ENCODE assay signal across 10 cellular contexts in genomic region chr9:107883496-107884120, GRCh38.
A peak's percentile ranks its signal among the peaks of the same experiment; 100 is the strongest.
DNase-seq lines count a peak whose midpoint lies in the region; ATAC-seq and TF ChIP-seq lines count a peak whose summit lies in the region.
"Had no signal": no experiment of that assay in that cellular context is flagged by ENCODE, and none has a peak within 500 bp of the region (broad histone marks: within the 10 kb centered on the region; RNA-seq: fewer than 3 reads in every experiment).

No MANE protein-coding gene starts in this region.

- no peak overlapping the region for H3K4me2 ChIP-seq in PC-9

- no peaks in the 10 kb centered on the region for H3F3A ChIP-seq in PC-9 (ENCODE audit: insufficient read depth, low read depth)

- POLR2A ChIA-PET in PC-9 (lab: Charles Lee; ENCODE audit: unreplicated experiment), result no interaction called here

- H3K27ac ChIP-seq in PC-9, result no peak overlapping the region
- H3K27ac ChIP-seq: vagina had no signal

- H3K4me1 ChIP-seq in PC-9 (replicated peaks; ENCODE audit: insufficient read depth), result peaks cover 13% of the 10 kb centered on the region
- H3K4me1 ChIP-seq: vagina had no signal

- H3K9me3 Mint-ChIP-seq in stimulated activated memory B cell treated with anti-CD40 and anti-IgM and Interleukin-4, amounts not matched to agents 10 μg/mL and 1 μg/mL and 100 μg/mL, for 72 hours, result no peaks in the 10 kb centered on the region

- H3K36me3 ChIP-seq in PC-9 (ENCODE audit: low read depth), result no peaks in the 10 kb centered on the region
- H3K36me3 ChIP-seq: vagina had no signal

- H3K4me1 Mint-ChIP-seq in stimulated activated memory B cell treated with anti-CD40 and anti-IgM and Interleukin-4, amounts not matched to agents 10 μg/mL and 1 μg/mL and 100 μg/mL, for 72 hours, result peaks cover 24% of the 10 kb centered on the region

- H3K9me2 ChIP-seq in PC-9 (ENCODE audit: insufficient read depth), result no peaks in the 10 kb centered on the region

- ATAC-seq in GM19035 (IDR thresholded peaks at IDR 0.05; ENCODE audit: unreplicated experiment) (peak; percentile 92), HG02610 (IDR thresholded peaks at IDR 0.05; ENCODE audit: unreplicated experiment) (peak; percentile 86), HG03558 (IDR thresholded peaks at IDR 0.05; ENCODE audit: extremely low read depth, unreplicated experiment) (peak; percentile 93)
- peak; percentile 95 for ATAC-seq in stimulated activated memory B cell treated with anti-CD40 and anti-IgM and Interleukin-4, amounts not matched to agents 10 μg/mL and 1 μg/mL and 100 μg/mL, for 72 hours

- H3K36me3 Mint-ChIP-seq in stimulated activated memory B cell treated with anti-CD40 and anti-IgM and Interleukin-4, amounts not matched to agents 10 μg/mL and 1 μg/mL and 100 μg/mL, for 72 hours, result no peaks in the 10 kb centered on the region

- DNase-seq in T-helper 2 cell (no peak), PC-9 (no peak)
- DNase-seq in activated effector memory CD4-positive, alpha-beta T cell treated with Interleukin-2 at 50 U/mL for 16 hours, result no peak
- DNase-seq: head of caudate nucleus; stimulated activated CD4-positive, alpha-beta T cell treated with anti-CD3 and anti-CD28 coated beads, Interleukin-4, amount 100 ng/mL, for 4 hours had no signal

- no peaks in the 10 kb centered on the region for H3K27me3 ChIP-seq in PC-9 (ENCODE audit: insufficient read depth, low read depth)
- H3K27me3 ChIP-seq: vagina had no signal

- H3K79me2 ChIP-seq in PC-9 (ENCODE audit: low read depth), result no peaks in the 10 kb centered on the region

- no peak for TF ChIP-seq CTCF in PC-9 (conservative IDR thresholded peaks at IDR 0.05)

- no peak overlapping the region for H2AFZ ChIP-seq in PC-9

- CTCF ChIA-PET in PC-9 (lab: Charles Lee), result no interaction called here

- BruUV-seq in PC-9 (replicated peaks; lab: Mats Ljungman, UMichigan), result no TSS peak

- H4K20me1 ChIP-seq in PC-9 (ENCODE audit: insufficient read depth), result no peaks in the 10 kb centered on the region

- peak overlapping the region; percentile 53 for H3K27ac Mint-ChIP-seq in stimulated activated memory B cell treated with anti-CD40 and anti-IgM and Interleukin-4, amounts not matched to agents 10 μg/mL and 1 μg/mL and 100 μg/mL, for 72 hours

- no peaks in the 10 kb centered on the region for H3K27me3 Mint-ChIP-seq in stimulated activated memory B cell treated with anti-CD40 and anti-IgM and Interleukin-4, amounts not matched to agents 10 μg/mL and 1 μg/mL and 100 μg/mL, for 72 hours

- intact Hi-C loops in PC-9 (cut with micrococcal nuclease; ENCODE audit: unreplicated experiment), result loop anchor here (5.0 kb wide), 1 partner anchor 119 kb away; no protein-coding TSS in a partner anchor

- no peaks in the 10 kb centered on the region for H3K9me3 ChIP-seq in PC-9 (ENCODE audit: insufficient read depth, low read depth)
- H3K9me3 ChIP-seq: vagina had no signal

- no peak overlapping the region for H3K4me3 Mint-ChIP-seq in stimulated activated memory B cell treated with anti-CD40 and anti-IgM and Interleukin-4, amounts not matched to agents 10 μg/mL and 1 μg/mL and 100 μg/mL, for 72 hours

- H3K4me3 ChIP-seq in PC-9, result no peak overlapping the region
- H3K4me3 ChIP-seq: vagina had no signal
